ENCODE assay signal across 10 cellular contexts in the genomic region with DNA sequence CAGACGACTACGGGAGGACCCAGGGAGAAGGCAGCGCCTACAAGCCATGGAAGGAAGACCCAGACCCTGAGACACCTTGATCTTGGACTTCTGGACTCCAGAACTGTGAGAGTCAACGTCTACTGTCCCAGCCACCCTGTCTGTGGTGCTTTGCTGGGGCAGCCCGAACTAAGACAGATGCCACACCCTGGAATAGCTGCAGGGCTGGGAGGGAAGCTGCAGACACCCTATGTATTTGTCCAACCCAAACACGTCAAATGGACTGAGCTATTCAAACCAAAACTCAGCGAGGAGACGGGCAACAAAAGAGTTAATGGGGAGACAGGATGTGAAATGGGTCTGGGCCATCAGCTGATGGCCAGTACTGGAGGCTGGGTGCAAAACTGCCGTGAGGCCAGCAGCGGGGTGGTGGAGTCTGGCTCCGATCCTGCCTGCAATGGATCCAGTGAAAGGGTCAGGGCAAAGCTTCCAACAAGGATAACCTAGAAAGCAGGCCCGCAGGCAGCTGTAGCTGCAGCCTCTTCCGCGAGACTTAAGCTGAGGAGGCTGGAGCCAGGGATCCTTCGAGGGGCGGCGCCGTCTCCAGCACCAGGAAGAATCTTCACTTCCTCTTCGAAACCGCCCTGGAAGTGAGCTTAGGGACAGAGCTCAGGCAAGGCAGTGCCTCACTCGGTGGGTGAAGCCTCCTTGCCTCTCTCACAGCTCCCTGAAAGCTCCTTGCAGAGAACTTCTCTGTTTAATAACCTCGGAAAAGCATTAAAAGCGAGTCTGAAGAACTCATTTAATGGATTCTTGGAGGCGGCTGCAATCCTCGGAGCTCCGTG.
A peak's percentile ranks its signal among the peaks of the same experiment; 100 is the strongest.
DNase-seq lines count a peak whose midpoint lies in the region; ATAC-seq, FAIRE-seq and TF ChIP-seq lines count a peak whose summit lies in the region.
"Had no signal": no experiment of that assay in that cellular context is flagged by ENCODE, and none has a peak within 500 bp of the region (broad histone marks: within the 10 kb centered on the region; RNA-seq: fewer than 3 reads in every experiment).

No MANE protein-coding gene starts in this region.

- intact Hi-C loops in right lobe of liver (cut with DNase I), result no loop called here
- intact Hi-C loops in HepG2 (cut with micrococcal nuclease; ENCODE audit: unreplicated experiment), result no loop called here

- H3K9ac ChIP-seq in HepG2 (ENCODE audit: insufficient read depth, low read depth, low read length) (no peak overlapping the region), mucosa of stomach (ENCODE audit: low read length) (peak overlapping the region; percentile 10)

- no peaks in the 10 kb centered on the region for H3K79me2 ChIP-seq in HepG2 (ENCODE audit: insufficient read depth, low read length)

- POLR2A ChIA-PET in HepG2 (lab: Yijun Ruan, JAX), result no interaction called here

- no peaks in the 10 kb centered on the region for H3K9me3 ChIP-seq in right lobe of liver
- H3K9me3 ChIP-seq in HepG2 (ENCODE audit: low read length), result no peaks in the 10 kb centered on the region
- no peaks in the 10 kb centered on the region for H3K9me3 ChIP-seq in mucosa of stomach (ENCODE audit: control insufficient read depth, low read length)

- H3K27me3 Mint-ChIP-seq in endothelial cell (ENCODE audit: unreplicated experiment), result peaks cover 4% of the 10 kb centered on the region

- no peaks in the 10 kb centered on the region for H3K36me3 Mint-ChIP-seq in endothelial cell (ENCODE audit: low read depth, unreplicated experiment)
- H3K36me3 Mint-ChIP-seq: CD8-positive, alpha-beta memory T cell had no signal

- no peak overlapping the region for H3K27ac Mint-ChIP-seq in endothelial cell (ENCODE audit: unreplicated experiment)
- H3K27ac Mint-ChIP-seq: CD8-positive, alpha-beta memory T cell had no signal

- peak overlapping the region in 2 of 3 donors; percentile 11 to 26 for H3K4me3 ChIP-seq in right lobe of liver
- no peak overlapping the region for H3K4me3 ChIP-seq in HepG2 (replicated peaks in 1 of 3; ENCODE audit: insufficient read depth in 1 of 3, low read depth in 2 of 3, low read length in 3 of 3)
- no peak overlapping the region for H3K4me3 ChIP-seq in mucosa of stomach (ENCODE audit: low read length)

- in situ Hi-C loops in HepG2 (cut with HindIII; ENCODE audit: extremely low pct_ligation_motif_present, low pct_unique_long_range_greater_than_20kb), result no loop called here

- no peaks in the 10 kb centered on the region for H3K27me3 ChIP-seq in right lobe of liver
- H3K27me3 ChIP-seq in HepG2 (ENCODE audit: control insufficient read depth in 1 of 2, insufficient read depth in 2 of 2, low read length in 2 of 2), result no peaks in the 10 kb centered on the region
- H3K27me3 ChIP-seq in mucosa of stomach (ENCODE audit: control insufficient read depth, insufficient read depth, low read length), result no peaks in the 10 kb centered on the region

- H3K36me3 ChIP-seq in right lobe of liver (no peaks in the 10 kb centered on the region), HepG2 (replicated peaks in 1 of 2; ENCODE audit: control insufficient read depth in 1 of 2, insufficient read depth in 2 of 2, low read length in 2 of 2) (0 out of 5 replicates have a peak, but pooled peaks cover 0 to 2% of the 10 kb centered on the region in 2 experiments), mucosa of stomach (ENCODE audit: control insufficient read depth, insufficient read depth, low read length) (no peaks in the 10 kb centered on the region)

- H3K4me1 Mint-ChIP-seq in endothelial cell (ENCODE audit: unreplicated experiment), result peaks cover 5% of the 10 kb centered on the region

- DNase-seq in right lobe of liver, result no peak
- no peak for DNase-seq in HepG2 (ENCODE audit: low spot score)
- DNase-seq in endothelial cell (ENCODE audit: low spot score), result peak; percentile 38
- DNase-seq in NAMALWA (ENCODE audit: low spot score), result no peak
- DNase-seq in RKO (ENCODE audit: low spot score), result no peak
- DNase-seq: activated CD8-positive, alpha-beta memory T cell treated with anti-CD3 and anti-CD28 coated beads, Interleukin-2, amount 50 U/mL, for 48 hours had no signal

- H3K4me1 ChIP-seq in right lobe of liver (no peaks in the 10 kb centered on the region), HepG2 (ENCODE audit: insufficient read depth, low read length) (no peaks in the 10 kb centered on the region), mucosa of stomach (ENCODE audit: control insufficient read depth, insufficient read depth, low read length) (peaks cover 4% of the 10 kb centered on the region)

- no peak overlapping the region for H2AFZ ChIP-seq in HepG2 (ENCODE audit: low read length)

- BruUV-seq in HepG2 (replicated peaks; lab: Mats Ljungman, UMichigan), result no TSS peak

- no peak for TF ChIP-seq POLR2A in right lobe of liver (IDR thresholded peaks at IDR 0.05)
- no peak for TF ChIP-seq POLR2A in HepG2 (IDR thresholded peaks at IDR 0.05; ENCODE audit: insufficient read depth in 1 of 2, low read depth in 2 of 2, low read length in 2 of 2)

- WGBS in right lobe of liver (ENCODE audit: insufficient coverage, low coverage, low lambda C conversion rate, missing lambda C conversion rate), result 36% methylated on average over 14 of the region's 26 CpGs
- 96% methylated on average over 22 of the region's 26 CpGs for WGBS in HepG2 (ENCODE audit: low lambda C conversion rate)

- no peaks in the 10 kb centered on the region for H3K9me3 Mint-ChIP-seq in endothelial cell (ENCODE audit: unreplicated experiment)

- ATAC-seq in right lobe of liver (peak; percentile 67 to 78 (median 74)), HepG2 (no peak), GM18498 (IDR thresholded peaks at IDR 0.05; ENCODE audit: unreplicated experiment) (no peak), GM18907 (IDR thresholded peaks at IDR 0.05; ENCODE audit: unreplicated experiment) (no peak)

- H3K4me3 Mint-ChIP-seq in endothelial cell (ENCODE audit: unreplicated experiment), result no peak overlapping the region
- H3K4me3 Mint-ChIP-seq: CD8-positive, alpha-beta memory T cell had no signal

- FAIRE-seq in HepG2 (lab: Jason Lieb, UNC), result no peak

- H3K27ac ChIP-seq in right lobe of liver, result peak overlapping the region in 2 of 3 donors; percentile 8 to 23
- H3K27ac ChIP-seq in HepG2 (ENCODE audit: extremely low read length, insufficient read depth, low read length), result no peak overlapping the region

- TF ChIP-seq RAD21 in HepG2 (CRISPR knock-in tag; IDR thresholded peaks at IDR 0.05), result no peak

- no peak for TF ChIP-seq CTCF in right lobe of liver (IDR thresholded peaks at IDR 0.05)
- no peak for TF ChIP-seq CTCF in HepG2 (CRISPR knock-in tag; IDR thresholded peaks at IDR 0.05)
- TF ChIP-seq CTCF in endothelial cell (IDR thresholded peaks at IDR 0.05; ENCODE audit: unreplicated experiment), result no peak

- CTCF ChIA-PET in HepG2 (lab: Yijun Ruan, JAX; ENCODE audit: low intra/inter-chr PET ratio, low total read pairs), result no interaction called here

- H4K20me1 ChIP-seq in HepG2 (ENCODE audit: insufficient read depth, low read length), result 0 out of 2 replicates have a peak, but pooled peaks cover 2% of the 10 kb centered on the region

- TF ChIP-seq EP300 in HepG2 (IDR thresholded peaks at IDR 0.05; ENCODE audit: low read depth in 2 of 2, low read length in 2 of 2), result no peak
- TF ChIP-seq EP300 in HepG2 (CRISPR knock-in tag; IDR thresholded peaks at IDR 0.05; ENCODE audit: borderline replicate concordance), result no peak

- H3K4me2 ChIP-seq in HepG2 (ENCODE audit: low read depth, low read length), result no peak overlapping the region

TF ChIP-seq in HepG2, 621 proteins besides CTCF, POLR2A, EP300 and RAD21:
- TF ChIP-seq ZNF326 (CRISPR knock-in tag; IDR thresholded peaks at IDR 0.05; ENCODE audit: borderline replicate concordance) (no peak), FOXM1 (CRISPR knock-in tag; IDR thresholded peaks at IDR 0.05) (no peak), ZNF607 (CRISPR knock-in tag; IDR thresholded peaks at IDR 0.05; ENCODE audit: borderline replicate concordance) (no peak)
- TF ChIP-seq, protein P1, sequence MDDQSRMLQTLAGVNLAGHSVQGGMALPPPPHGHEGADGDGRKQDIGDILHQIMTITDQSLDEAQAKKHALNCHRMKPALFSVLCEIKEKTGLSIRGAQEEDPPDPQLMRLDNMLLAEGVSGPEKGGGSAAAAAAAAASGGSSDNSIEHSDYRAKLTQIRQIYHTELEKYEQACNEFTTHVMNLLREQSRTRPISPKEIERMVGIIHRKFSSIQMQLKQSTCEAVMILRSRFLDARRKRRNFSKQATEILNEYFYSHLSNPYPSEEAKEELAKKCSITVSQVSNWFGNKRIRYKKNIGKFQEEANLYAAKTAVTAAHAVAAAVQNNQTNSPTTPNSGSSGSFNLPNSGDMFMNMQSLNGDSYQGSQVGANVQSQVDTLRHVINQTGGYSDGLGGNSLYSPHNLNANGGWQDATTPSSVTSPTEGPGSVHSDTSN (CRISPR knock-in tag; IDR thresholded peaks at IDR 0.05; ENCODE audit: borderline replicate concordance), result no peak
TF ChIP-seq in HepG2: peak in this region for 0.

Comparison
In these comparisons a context has a peak if more than half of its experiments do, and no peak if none do; other contexts are left out.
1. ATAC-seq: peak in right lobe of liver (4 of 4); none in HepG2 (single experiment), GM18498 (single experiment) and GM18907 (single experiment).
2. H3K4me3 ChIP-seq: peak in right lobe of liver (2 of 3); none in HepG2 (0 of 3) and mucosa of stomach (single experiment).